ENCODE assay signal across 8 cellular contexts in genomic region chr12:12975322-12976077, GRCh38. TPM values are rescaled to one million over a fixed set of nuclear protein-coding genes. Genes with fewer than 3 reads are reported as not detected.
DNase-seq lines count a peak whose midpoint lies in the region; ATAC-seq and TF ChIP-seq lines count a peak whose summit lies in the region.

No MANE protein-coding gene starts in this region.

- WGBS in esophagus squamous epithelium, 2 donors, result 60 to 75% methylated on average over 7 to 11 of the region's 14 CpGs

- intact Hi-C loops in activated CD4-positive, alpha-beta T cell treated with anti-CD3 and anti-CD28 coated beads for 36 hours (cut with DNase I, micrococcal nuclease), result no loop called here
- intact Hi-C loops in esophagus squamous epithelium (cut with DNase I), result no loop called here

- H3K36me3 ChIP-seq in OCI-LY3 (replicated peaks; ENCODE audit: low read depth, low read length) (no peaks in the 10 kb centered on the region), esophagus squamous epithelium (peaks cover 13 to 80% (median 14%) of the 10 kb centered on the region in 3 donors)

- TF ChIP-seq POLR2A in esophagus squamous epithelium (IDR thresholded peaks at IDR 0.05), result no peak

- H3K4me3 ChIP-seq in OCI-LY3 (ENCODE audit: low read length) (no peak overlapping the region), esophagus squamous epithelium (no peak overlapping the region)

- H3K27ac ChIP-seq in OCI-LY3 (ENCODE audit: low read length) (no peak overlapping the region), esophagus squamous epithelium (peak overlapping the region; percentile 61 to 80 (median 76))

- TF ChIP-seq CTCF in OCI-LY3 (IDR thresholded peaks at IDR 0.05; ENCODE audit: low read depth, low read length) (peak; percentile 65), esophagus squamous epithelium (IDR thresholded peaks at IDR 0.05) (peak in 4 of 6 experiments; percentile 5 to 52 (median 32))

- DNase-seq in activated CD4-positive, alpha-beta T cell treated with anti-CD3 and anti-CD28 coated beads for 36 hours, result peak; percentile 29
- DNase-seq in activated CD4-positive, alpha-beta T cell treated with anti-CD3 and anti-CD28 coated beads for 1 hour, result no peak
- no peak for DNase-seq in esophagus squamous epithelium (lab: John Stamatoyannopoulos, UW)
- DNase-seq in putamen (ENCODE audit: low spot score), result peak; percentile 77
- no peak for DNase-seq in stimulated activated naive CD8-positive, alpha-beta T cell treated with anti-CD3 and anti-CD28 coated beads, Interleukin-15, Interleukin-2, amounts not matched to agents 100 U/mL and 50 U/mL, for 24 hours

- H4K20me1 ChIP-seq in OCI-LY3 (ENCODE audit: insufficient read depth, low read length), result no peaks in the 10 kb centered on the region

- no peak overlapping the region for H3K27ac Mint-ChIP-seq in activated CD4-positive, alpha-beta T cell treated with anti-CD3 and anti-CD28 coated beads for 36 hours

- H3K4me1 Mint-ChIP-seq in activated CD4-positive, alpha-beta T cell treated with anti-CD3 and anti-CD28 coated beads for 36 hours, result no peaks in the 10 kb centered on the region

- no peak for ATAC-seq in activated CD4-positive, alpha-beta T cell treated with anti-CD3 and anti-CD28 coated beads for 36 hours
- no peak for ATAC-seq in stimulated activated naive CD8-positive, alpha-beta T cell treated with anti-CD3 and anti-CD28 coated beads, Interleukin-15, Interleukin-2, amounts not matched to agents 100 U/mL and 50 U/mL, for 24 hours
- ATAC-seq in HG02981 (IDR thresholded peaks at IDR 0.05; ENCODE audit: unreplicated experiment) (no peak), HG03342 (IDR thresholded peaks at IDR 0.05; ENCODE audit: unreplicated experiment) (no peak)

- peaks cover 42% of the 10 kb centered on the region for H3K36me3 Mint-ChIP-seq in activated CD4-positive, alpha-beta T cell treated with anti-CD3 and anti-CD28 coated beads for 36 hours (ENCODE audit: low read depth)

- CTCF ChIA-PET in activated CD4-positive, alpha-beta T cell treated with anti-CD3 and anti-CD28 coated beads for 36 hours (lab: Charles Lee), result interaction anchor here (0.5 to 2.5 kb wide), 7 partner anchors 10 to 333 kb away, joined by 3 to 7 read pairs (median 3); no protein-coding TSS in a partner anchor

- H3K4me1 ChIP-seq in OCI-LY3 (ENCODE audit: low read length) (no peaks in the 10 kb centered on the region), esophagus squamous epithelium (peaks cover 8 to 39% (median 25%) of the 10 kb centered on the region in 3 donors)

- H3K79me2 ChIP-seq in OCI-LY3 (ENCODE audit: low read length), result no peaks in the 10 kb centered on the region

- peak overlapping the region; percentile 16 for H3K4me2 ChIP-seq in OCI-LY3 (ENCODE audit: low read length)

- POLR2A ChIA-PET in activated CD4-positive, alpha-beta T cell treated with anti-CD3 and anti-CD28 coated beads for 36 hours (lab: Charles Lee), result no interaction called here

- H3K9me3 ChIP-seq in OCI-LY3 (ENCODE audit: insufficient read depth, low read length), result no peaks in the 10 kb centered on the region; the same call in 1 of the 2 replicates
- no peaks in the 10 kb centered on the region for H3K9me3 ChIP-seq in esophagus squamous epithelium

- H3K27me3 ChIP-seq in OCI-LY3 (ENCODE audit: low read depth, low read length) (peaks cover 13% of the 10 kb centered on the region), esophagus squamous epithelium (no peaks in the 10 kb centered on the region)

- H3K9me3 Mint-ChIP-seq in activated CD4-positive, alpha-beta T cell treated with anti-CD3 and anti-CD28 coated beads for 36 hours (ENCODE audit: low read depth), result peaks cover 15% of the 10 kb centered on the region

- H3K9ac ChIP-seq in OCI-LY3 (ENCODE audit: low read length), result no peak overlapping the region

- H3K27me3 Mint-ChIP-seq in activated CD4-positive, alpha-beta T cell treated with anti-CD3 and anti-CD28 coated beads for 36 hours, result no peaks in the 10 kb centered on the region

- H2AFZ ChIP-seq in OCI-LY3 (ENCODE audit: low read depth, low read length), result no peak overlapping the region

- H3K4me3 Mint-ChIP-seq in activated CD4-positive, alpha-beta T cell treated with anti-CD3 and anti-CD28 coated beads for 36 hours, result no peak overlapping the region

RNA-seq across cellular contexts. Expression of gene GPRC5D, which starts 23.5 kb away (rescaled TPM):
- total RNA-seq in activated CD4-positive, alpha-beta T cell treated with anti-CD3 and anti-CD28 coated beads for 36 hours, result not detected
- total RNA-seq in esophagus squamous epithelium, result under 1 TPM in 1 of 4 donors, not detected in 3; 0.95 TPM

RNA-seq across cellular contexts. Expression of gene HEBP1, which starts 24.6 kb away (rescaled TPM):
- total RNA-seq in activated CD4-positive, alpha-beta T cell treated with anti-CD3 and anti-CD28 coated beads for 36 hours, result 10 to 100 TPM; 23.5 to 28.6 TPM
- 10 to 100 TPM; 17.0 to 50.9 (median 23.9) TPM for total RNA-seq in esophagus squamous epithelium

Comparison
In these comparisons a context has a peak if more than half of its experiments do, and no peak if none do; other contexts are left out.
1. DNase-seq: peak in activated CD4-positive, alpha-beta T cell treated with anti-CD3 and anti-CD28 coated beads for 36 hours (single experiment) and putamen (single experiment); none in activated CD4-positive, alpha-beta T cell treated with anti-CD3 and anti-CD28 coated beads for 1 hour (single experiment), esophagus squamous epithelium (single experiment) and stimulated activated naive CD8-positive, alpha-beta T cell treated with anti-CD3 and anti-CD28 coated beads, Interleukin-15, Interleukin-2, amounts not matched to agents 100 U/mL and 50 U/mL, for 24 hours (single experiment).